Comparison of ENCODE assay signal across 1 cellular context in the genomic region with DNA sequence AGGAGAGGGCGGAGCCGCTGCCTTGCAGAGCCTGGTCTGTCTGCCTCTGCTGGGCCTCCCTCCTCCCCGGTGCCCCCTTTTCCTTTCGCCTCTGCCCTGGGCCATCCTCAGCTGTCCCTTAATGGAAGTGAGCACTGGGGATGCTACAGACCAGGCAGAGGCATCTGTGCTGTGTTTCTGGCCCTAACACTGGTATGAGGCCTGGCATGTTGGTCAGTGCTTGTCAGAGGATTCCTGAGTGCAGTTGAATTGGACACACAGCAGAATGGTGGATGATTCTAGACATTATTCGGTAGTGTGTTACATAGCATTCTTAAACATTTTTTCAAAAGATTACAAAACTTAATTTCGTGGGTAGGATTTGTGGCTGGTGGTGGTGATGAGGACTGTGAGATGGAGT.
TF ChIP-seq lines count a peak whose summit lies in the region.

No MANE protein-coding gene starts in this region.

TF ChIP-seq in SK-N-SH, 30 proteins besides CTCF, POLR2A, EP300 and RAD21 (continued from another document):
- TF ChIP-seq, protein P1, sequence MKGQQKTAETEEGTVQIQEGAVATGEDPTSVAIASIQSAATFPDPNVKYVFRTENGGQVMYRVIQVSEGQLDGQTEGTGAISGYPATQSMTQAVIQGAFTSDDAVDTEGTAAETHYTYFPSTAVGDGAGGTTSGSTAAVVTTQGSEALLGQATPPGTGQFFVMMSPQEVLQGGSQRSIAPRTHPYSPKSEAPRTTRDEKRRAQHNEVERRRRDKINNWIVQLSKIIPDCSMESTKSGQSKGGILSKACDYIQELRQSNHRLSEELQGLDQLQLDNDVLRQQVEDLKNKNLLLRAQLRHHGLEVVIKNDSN (IDR thresholded peaks at IDR 0.05; ENCODE audit: borderline replicate concordance, low read depth), result no peak
- TF ChIP-seq SIN3A (IDR thresholded peaks at IDR 0.05; ENCODE audit: borderline replicate concordance, low read depth, low read length), result no peak
- TF ChIP-seq ELF1 (IDR thresholded peaks at IDR 0.05), result no peak
- TF ChIP-seq, protein P2, sequence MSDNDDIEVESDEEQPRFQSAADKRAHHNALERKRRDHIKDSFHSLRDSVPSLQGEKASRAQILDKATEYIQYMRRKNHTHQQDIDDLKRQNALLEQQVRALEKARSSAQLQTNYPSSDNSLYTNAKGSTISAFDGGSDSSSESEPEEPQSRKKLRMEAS (IDR thresholded peaks at IDR 0.05; ENCODE audit: low read depth), result no peak
- no peak for TF ChIP-seq RFX5 (IDR thresholded peaks at IDR 0.05; ENCODE audit: low read length)
- TF ChIP-seq RXRA (IDR thresholded peaks at IDR 0.05; ENCODE audit: borderline replicate concordance, low read depth), result no peak
- no peak for TF ChIP-seq CHD2 (IDR thresholded peaks at IDR 0.05; ENCODE audit: low read length, partially characterized antibody)
- TF ChIP-seq FOXJ3 (CRISPR knock-in tag; IDR thresholded peaks at IDR 0.05), result no peak
- TF ChIP-seq TEAD4 (IDR thresholded peaks at IDR 0.05; ENCODE audit: borderline replicate concordance, insufficient read depth), result no peak
- TF ChIP-seq EZH2phosphoT487 (IDR thresholded peaks at IDR 0.05; ENCODE audit: borderline replicate concordance, low read depth), result no peak
- no peak for TF ChIP-seq MEF2A (IDR thresholded peaks at IDR 0.05; ENCODE audit: borderline replicate concordance, low read depth)
- TF ChIP-seq GABPA (IDR thresholded peaks at IDR 0.05; ENCODE audit: low read depth), result no peak
